26 cellular contexts compared by ENCODE assay signal in the genomic region with DNA sequence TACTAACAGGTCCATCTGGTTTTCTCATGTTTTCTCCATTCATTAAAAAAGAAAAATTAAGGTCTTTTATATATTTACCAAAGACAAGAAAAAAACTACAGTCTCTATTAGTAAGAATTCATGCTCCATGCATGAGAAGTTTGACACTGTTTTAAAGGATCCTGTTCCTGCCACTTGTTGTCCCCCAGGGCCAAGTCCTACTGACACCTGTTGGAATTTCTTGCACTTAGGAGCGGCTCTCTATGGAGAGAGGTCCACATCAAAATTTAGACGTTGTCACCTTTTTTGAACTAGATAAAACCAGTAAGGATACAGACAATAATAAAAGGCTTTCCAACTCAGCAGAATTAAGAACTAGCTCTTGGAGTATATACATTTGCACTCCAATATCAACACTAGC.
"Had no signal": no experiment of that assay in that cellular context is flagged by ENCODE, and none has a peak within 500 bp of the region (broad histone marks: within the 10 kb centered on the region; RNA-seq: fewer than 3 reads in every experiment).

No MANE protein-coding gene starts in this region.

- H3K4me3 Mint-ChIP-seq: stimulated activated effector memory CD8-positive, alpha-beta T cell treated with anti-CD3 and anti-CD28 coated beads, Interleukin-12 subunit alpha, Interleukin-12 subunit beta, amount 100 ng/mL, for 72 hours; stimulated activated memory B cell treated with anti-CD40 and anti-IgM and Interleukin-4, amounts not matched to agents 10 μg/mL and 1 μg/mL and 100 μg/mL, for 72 hours; stimulated activated naive B cell treated with anti-CD40 and anti-IgM and Interleukin-4, amounts not matched to agents 10 μg/mL and 1 μg/mL and 100 μg/mL, for 72 hours; stimulated activated naive CD8-positive, alpha-beta T cell treated with anti-CD3 and anti-CD28 coated beads, Interleukin-15, amount 100 ng/mL, for 72 hours; stimulated activated naive CD8-positive, alpha-beta T cell treated with anti-CD3 and anti-CD28 coated beads, Interleukin-15, Interleukin-2, amounts not matched to agents 100 ng/mL and 50 ng/mL, for 24 hours had no signal

- H3K36me3 ChIP-seq: thoracic aorta, thyroid gland, uterus had no signal

- H3K9me3 ChIP-seq: stomach, suprapubic skin, testis, thoracic aorta, thyroid gland, tibial artery, tibial nerve, transverse colon, upper lobe of left lung, upper lobe of right lung, uterus, vagina had no signal

- H3K27ac ChIP-seq: stomach, suprapubic skin, testis, thoracic aorta, thyroid gland, tibial artery, tibial nerve, transverse colon, upper lobe of left lung, upper lobe of right lung, uterus, vagina had no signal

- H3K4me3 ChIP-seq: stomach, suprapubic skin, testis, thoracic aorta, thyroid gland, tibial artery, tibial nerve, transverse colon, upper lobe of left lung, upper lobe of right lung, uterus, vagina had no signal

- H3K27me3 Mint-ChIP-seq: stimulated activated memory B cell treated with anti-CD40 and anti-IgM and Interleukin-4, amounts not matched to agents 10 μg/mL and 1 μg/mL and 100 μg/mL, for 72 hours; stimulated activated naive B cell treated with anti-CD40 and anti-IgM and Interleukin-4, amounts not matched to agents 10 μg/mL and 1 μg/mL and 100 μg/mL, for 72 hours; stimulated activated naive CD8-positive, alpha-beta T cell treated with anti-CD3 and anti-CD28 coated beads, Interleukin-15, amount 100 ng/mL, for 72 hours; stimulated activated naive CD8-positive, alpha-beta T cell treated with anti-CD3 and anti-CD28 coated beads, Interleukin-15, Interleukin-2, amounts not matched to agents 100 ng/mL and 50 ng/mL, for 24 hours had no signal

- H3K4me1 ChIP-seq: uterus had no signal

- H3K27me3 ChIP-seq: stomach, suprapubic skin, testis, thyroid gland, tibial artery, tibial nerve, transverse colon, upper lobe of left lung, upper lobe of right lung, uterus, vagina had no signal

- H3K9me3 Mint-ChIP-seq: stimulated activated effector memory CD8-positive, alpha-beta T cell treated with anti-CD3 and anti-CD28 coated beads, Interleukin-12 subunit alpha, Interleukin-12 subunit beta, amount 100 ng/mL, for 72 hours; stimulated activated memory B cell treated with anti-CD40 and anti-IgM and Interleukin-4, amounts not matched to agents 10 μg/mL and 1 μg/mL and 100 μg/mL, for 72 hours; stimulated activated naive B cell treated with anti-CD40 and anti-IgM and Interleukin-4, amounts not matched to agents 10 μg/mL and 1 μg/mL and 100 μg/mL, for 72 hours; stimulated activated naive CD8-positive, alpha-beta T cell treated with anti-CD3 and anti-CD28 coated beads, Interleukin-15, amount 100 ng/mL, for 72 hours; stimulated activated naive CD8-positive, alpha-beta T cell treated with anti-CD3 and anti-CD28 coated beads, Interleukin-15, Interleukin-2, amounts not matched to agents 100 ng/mL and 50 ng/mL, for 24 hours had no signal

- DNase-seq: stimulated activated CD4-positive, alpha-beta T cell treated with anti-CD3 and anti-CD28 coated beads, Interleukin-2, amount 100 ng/mL, for 48 hours; stimulated activated CD4-positive, alpha-beta T cell treated with anti-CD3 and anti-CD28 coated beads, Interleukin-4, amount 100 ng/mL, for 1 hour; stimulated activated CD4-positive, alpha-beta T cell treated with anti-CD3 and anti-CD28 coated beads, Interleukin-4, amount 100 ng/mL, for 24 hours; stimulated activated CD4-positive, alpha-beta T cell treated with anti-CD3 and anti-CD28 coated beads, Interleukin-4, amount 100 ng/mL, for 4 hours; stimulated activated CD8-positive, alpha-beta memory T cell treated with anti-CD3 and anti-CD28 coated beads, Interleukin-4, amount 100 ng/mL, for 48 hours; stimulated activated naive B cell treated with anti-CD40 and anti-IgM and Interleukin-4, amounts not matched to agents 10 μg/mL and 1 μg/mL and 100 μg/mL, for 72 hours; stimulated activated naive CD4-positive, alpha-beta T cell; stimulated activated naive CD4-positive, alpha-beta T cell treated with Interleukin-2 at 50 U/mL for 16 hours; stimulated activated naive CD8-positive, alpha-beta T cell treated with anti-CD3 and anti-CD28 coated beads, Interleukin-15, amount 100 ng/mL, for 72 hours; stimulated activated naive CD8-positive, alpha-beta T cell treated with anti-CD3 and anti-CD28 coated beads, Interleukin-15, Interleukin-2, amounts not matched to agents 100 U/mL and 50 U/mL, for 24 hours; stomach; substantia nigra; testis; thyroid gland; tibial artery; transverse colon; upper lobe of left lung; upper lobe of right lung; uterus had no signal

- H3K4me1 Mint-ChIP-seq: stimulated activated effector memory CD8-positive, alpha-beta T cell treated with anti-CD3 and anti-CD28 coated beads, Interleukin-12 subunit alpha, Interleukin-12 subunit beta, amount 100 ng/mL, for 72 hours; stimulated activated memory B cell treated with anti-CD40 and anti-IgM and Interleukin-4, amounts not matched to agents 10 μg/mL and 1 μg/mL and 100 μg/mL, for 72 hours; stimulated activated naive B cell treated with anti-CD40 and anti-IgM and Interleukin-4, amounts not matched to agents 10 μg/mL and 1 μg/mL and 100 μg/mL, for 72 hours; stimulated activated naive CD8-positive, alpha-beta T cell treated with anti-CD3 and anti-CD28 coated beads, Interleukin-15, amount 100 ng/mL, for 72 hours had no signal

- ATAC-seq: stimulated activated effector memory CD8-positive, alpha-beta T cell treated with anti-CD3 and anti-CD28 coated beads, Interleukin-12 subunit alpha, Interleukin-12 subunit beta, amount 100 ng/mL, for 72 hours; stimulated activated memory B cell treated with anti-CD40 and anti-IgM and Interleukin-4, amounts not matched to agents 10 μg/mL and 1 μg/mL and 100 μg/mL, for 72 hours; stimulated activated naive B cell treated with anti-CD40 and anti-IgM and Interleukin-4, amounts not matched to agents 10 μg/mL and 1 μg/mL and 100 μg/mL, for 72 hours; stimulated activated naive CD8-positive, alpha-beta T cell treated with anti-CD3 and anti-CD28 coated beads, Interleukin-15, amount 100 ng/mL, for 72 hours; stimulated activated naive CD8-positive, alpha-beta T cell treated with anti-CD3 and anti-CD28 coated beads, Interleukin-15, Interleukin-2, amounts not matched to agents 100 U/mL and 50 U/mL, for 24 hours; upper lobe of right lung had no signal

- H3K27ac Mint-ChIP-seq: stimulated activated effector memory CD8-positive, alpha-beta T cell treated with anti-CD3 and anti-CD28 coated beads, Interleukin-12 subunit alpha, Interleukin-12 subunit beta, amount 100 ng/mL, for 72 hours; stimulated activated memory B cell treated with anti-CD40 and anti-IgM and Interleukin-4, amounts not matched to agents 10 μg/mL and 1 μg/mL and 100 μg/mL, for 72 hours; stimulated activated naive B cell treated with anti-CD40 and anti-IgM and Interleukin-4, amounts not matched to agents 10 μg/mL and 1 μg/mL and 100 μg/mL, for 72 hours; stimulated activated naive CD8-positive, alpha-beta T cell treated with anti-CD3 and anti-CD28 coated beads, Interleukin-15, amount 100 ng/mL, for 72 hours; stimulated activated naive CD8-positive, alpha-beta T cell treated with anti-CD3 and anti-CD28 coated beads, Interleukin-15, Interleukin-2, amounts not matched to agents 100 ng/mL and 50 ng/mL, for 24 hours had no signal
